Comparison of ENCODE assay signal across 2 cellular contexts in genomic region chr7:137360087-137360679, GRCh38.
A peak's percentile ranks its signal among the peaks of the same experiment; 100 is the strongest.
TF ChIP-seq lines count a peak whose summit lies in the region.

No MANE protein-coding gene starts in this region.

TF ChIP-seq in A549, 52 proteins besides CTCF, POLR2A, EP300 and RAD21:
- TF ChIP-seq ZFP36 (IDR thresholded peaks at IDR 0.05; ENCODE audit: borderline replicate concordance, partially characterized antibody) (peak; percentile 75), BHLHE40 (IDR thresholded peaks at IDR 0.05; ENCODE audit: low read depth, low read length) (no peak)
TF ChIP-seq in A549: peak in this region for 1.

TF ChIP-seq in K562, 482 proteins besides CTCF, POLR2A, EP300 and RAD21:
- no peak for TF ChIP-seq CUX1 (CRISPR knock-in tag; IDR thresholded peaks at IDR 0.05)
- peak; percentile 62 for TF ChIP-seq ZFP36 (IDR thresholded peaks at IDR 0.05; ENCODE audit: low read depth, low read length, partially characterized antibody)
TF ChIP-seq in K562: peak in this region for 1.
